In the genomic region with DNA sequence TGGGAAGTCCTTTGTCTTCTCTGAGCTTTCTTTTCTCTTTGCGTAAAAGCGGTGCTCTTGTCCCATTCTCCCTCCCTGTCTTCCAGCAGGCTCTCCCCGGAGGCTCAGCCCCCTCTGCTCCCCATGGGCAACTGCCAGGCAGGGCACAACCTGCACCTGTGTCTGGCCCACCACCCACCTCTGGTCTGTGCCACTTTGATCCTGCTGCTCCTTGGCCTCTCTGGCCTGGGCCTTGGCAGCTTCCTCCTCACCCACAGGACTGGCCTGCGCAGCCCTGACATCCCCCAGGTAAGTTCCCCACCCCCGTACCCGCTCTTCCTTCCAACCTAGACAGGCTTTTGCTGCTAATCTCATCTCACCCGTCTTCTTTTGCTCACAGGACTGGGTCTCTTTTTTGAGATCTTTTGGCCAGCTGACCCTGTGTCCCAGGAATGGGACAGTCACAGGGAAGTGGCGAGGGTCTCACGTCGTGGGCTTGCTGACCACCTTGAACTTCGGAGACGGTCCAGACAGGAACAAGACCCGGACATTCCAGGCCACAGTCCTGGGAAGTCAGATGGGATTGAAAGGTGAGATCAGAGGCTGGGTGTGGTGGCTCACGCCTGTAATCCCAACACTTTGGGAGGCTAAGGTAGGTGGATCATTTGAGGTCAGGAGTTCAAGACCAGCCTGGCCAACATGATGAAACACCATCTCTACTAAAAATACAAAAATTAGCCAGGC, we compare ENCODE assay signal across 1 cellular context.
TF ChIP-seq lines count a peak whose summit lies in the region.

No MANE protein-coding gene starts in this region.

TF ChIP-seq in H1, 55 proteins besides CTCF, POLR2A, EP300 and RAD21:
- TF ChIP-seq KDM4A (IDR thresholded peaks at IDR 0.05; ENCODE audit: low read depth, low read length, severe bottlenecking) (no peak), TEAD4 (IDR thresholded peaks at IDR 0.05; ENCODE audit: low read depth, low read length) (no peak)
- TF ChIP-seq, protein P1, sequence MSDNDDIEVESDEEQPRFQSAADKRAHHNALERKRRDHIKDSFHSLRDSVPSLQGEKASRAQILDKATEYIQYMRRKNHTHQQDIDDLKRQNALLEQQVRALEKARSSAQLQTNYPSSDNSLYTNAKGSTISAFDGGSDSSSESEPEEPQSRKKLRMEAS (IDR thresholded peaks at IDR 0.05) = no peak
